11 cellular contexts compared by ENCODE assay signal in the genomic region with DNA sequence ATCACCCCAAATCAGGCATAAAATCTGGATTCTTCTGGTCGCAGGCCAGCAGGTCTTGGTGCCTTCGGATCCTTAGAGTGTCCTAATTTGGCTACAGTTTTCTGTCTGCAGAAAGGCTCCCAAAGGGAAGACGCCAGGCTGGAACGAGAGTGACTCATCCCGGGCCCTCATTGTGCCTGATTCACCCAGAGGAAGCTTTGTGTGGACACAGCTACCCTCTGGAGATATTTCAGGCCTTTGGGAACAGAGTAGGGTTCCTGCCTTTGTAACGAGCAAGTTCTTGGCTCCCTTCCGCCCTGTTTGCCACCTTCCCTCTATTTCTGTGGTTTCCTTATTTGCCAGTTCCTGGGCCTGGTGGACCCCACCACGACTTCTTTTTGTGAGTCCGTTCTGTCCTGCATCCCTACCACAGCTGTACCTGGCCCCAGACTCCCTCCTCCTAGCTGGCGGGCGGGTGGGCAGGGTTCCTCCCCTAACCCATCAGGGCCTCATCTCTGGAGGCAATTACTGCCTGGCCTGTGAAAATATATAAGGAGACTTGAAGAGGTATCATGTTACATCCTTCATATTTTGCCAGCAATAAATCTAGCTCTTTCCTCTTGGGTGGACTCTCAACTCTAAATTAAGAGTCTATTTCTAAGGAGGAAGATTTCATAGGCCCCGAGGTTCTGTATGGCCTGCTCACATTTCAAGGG.
DNase-seq lines count a peak whose midpoint lies in the region; ATAC-seq and TF ChIP-seq lines count a peak whose summit lies in the region.
"Had no signal": no experiment of that assay in that cellular context is flagged by ENCODE, and none has a peak within 500 bp of the region (broad histone marks: within the 10 kb centered on the region; RNA-seq: fewer than 3 reads in every experiment).

No MANE protein-coding gene starts in this region.

- H2BK5ac ChIP-seq in neuronal stem cell (ENCODE audit: low read length), result no peak overlapping the region

- no peak overlapping the region for H2AFZ ChIP-seq in neuronal stem cell (ENCODE audit: low read length)

- H3K9me3 ChIP-seq in heart left ventricle, result no peaks in the 10 kb centered on the region
- no peaks in the 10 kb centered on the region for H3K9me3 ChIP-seq in ascending aorta
- H3K9me3 ChIP-seq in uterus, result no peaks in the 10 kb centered on the region
- peaks cover 0 to 4% of the 10 kb centered on the region in 2 donors for H3K9me3 ChIP-seq in neuronal stem cell (replicated peaks in 1 of 2; ENCODE audit: control insufficient read depth in 2 of 2, insufficient read depth in 1 of 2, low read depth in 1 of 2, low read length in 2 of 2)

- no peak overlapping the region for H3K4ac ChIP-seq in neuronal stem cell (ENCODE audit: low read length)

- H3K36me3 ChIP-seq in heart left ventricle (no peaks in the 10 kb centered on the region), ascending aorta (no peaks in the 10 kb centered on the region), uterus (no peaks in the 10 kb centered on the region), neuronal stem cell (replicated peaks in 1 of 2; ENCODE audit: control insufficient read depth in 2 of 2, insufficient read depth in 2 of 2, low read length in 2 of 2) (no peaks in the 10 kb centered on the region)

- no peak overlapping the region for H3K14ac ChIP-seq in neuronal stem cell (ENCODE audit: low read length)

- H3K4me1 ChIP-seq in heart left ventricle (peaks cover 12 to 71% (median 38%) of the 10 kb centered on the region in 12 donors), ascending aorta (peaks cover 0 to 17% of the 10 kb centered on the region in 2 donors), uterus (peaks cover 0 to 4% of the 10 kb centered on the region in 2 donors), neuronal stem cell (ENCODE audit: control insufficient read depth in 2 of 2, insufficient read depth in 1 of 2, low read depth in 1 of 2, low read length in 2 of 2) (peaks cover 0 to 3% of the 10 kb centered on the region in 2 donors)

- H3K27me3 ChIP-seq in heart left ventricle (no peaks in the 10 kb centered on the region), ascending aorta (no peaks in the 10 kb centered on the region), uterus (no peaks in the 10 kb centered on the region), neuronal stem cell (ENCODE audit: control insufficient read depth in 3 of 3, insufficient read depth in 3 of 3, low read depth in 1 of 3, low read length in 3 of 3) (peaks cover 0 to 6% (median 0%) of the 10 kb centered on the region in 3 experiments)

- H3K27ac ChIP-seq in heart left ventricle, result peak overlapping the region in 11 of 12 donors; percentile 17 to 92 (median 72)
- H3K27ac ChIP-seq in ascending aorta, result peak overlapping the region; percentile 41 to 48
- H3K27ac ChIP-seq in uterus, result peak overlapping the region; percentile 52 to 56
- H3K27ac ChIP-seq in neuronal stem cell (replicated peaks; ENCODE audit: low read length), result no peak overlapping the region

- H4K91ac ChIP-seq in neuronal stem cell (ENCODE audit: low read depth, low read length, poor library complexity), result no peak overlapping the region

- H3K4me3 ChIP-seq in heart left ventricle (no peak overlapping the region), ascending aorta (no peak overlapping the region), uterus (no peak overlapping the region), neuronal stem cell (ENCODE audit: low read length in 2 of 2) (no peak overlapping the region)
- H3K4me3 ChIP-seq: lung had no signal

- H3K23ac ChIP-seq in neuronal stem cell (ENCODE audit: low read depth, low read length, poor library complexity), result no peak overlapping the region

- H4K8ac ChIP-seq in neuronal stem cell (ENCODE audit: low read depth, low read length), result no peak overlapping the region

- no peak overlapping the region for H2AK5ac ChIP-seq in neuronal stem cell (ENCODE audit: low read depth, low read length)

- no peak overlapping the region for H2BK120ac ChIP-seq in neuronal stem cell (ENCODE audit: low read depth, low read length)

- no peak overlapping the region for H3K18ac ChIP-seq in neuronal stem cell (ENCODE audit: low read length)

- TF ChIP-seq CTCF in heart left ventricle (IDR thresholded peaks at IDR 0.05), result no peak
- no peak for TF ChIP-seq CTCF in ascending aorta (IDR thresholded peaks at IDR 0.05)
- no peak for TF ChIP-seq CTCF in uterus (IDR thresholded peaks at IDR 0.05)

- no peak overlapping the region for H2BK15ac ChIP-seq in neuronal stem cell (ENCODE audit: low read length)

- no peaks in the 10 kb centered on the region for H3K79me1 ChIP-seq in neuronal stem cell (ENCODE audit: low read depth, low read length)

- no peak for ATAC-seq in heart left ventricle

- intact Hi-C loops in heart left ventricle (cut with DNase I), result loop anchor here in 3 of 10 donors (5.0 to 10.0 kb wide), 3 partner anchors 39 to 517 kb away; a partner anchor contains a TSS
- intact Hi-C loops in cardiac septum (cut with DNase I), result loop anchor here (5.0 kb wide), 1 partner anchor 176 kb away; no protein-coding TSS in a partner anchor
- intact Hi-C loops in ascending aorta (cut with DNase I), result loop anchor here (2.0 to 10.0 kb wide), 2 partner anchors 43 to 97 kb away; no protein-coding TSS in a partner anchor
- intact Hi-C loops in uterus (cut with DNase I; ENCODE audit: low total_unique reads), result no loop called here

- no peak overlapping the region for H3K4me2 ChIP-seq in neuronal stem cell (ENCODE audit: insufficient read depth, low read length, poor library complexity, severe bottlenecking)

- no peak overlapping the region for H3K9ac ChIP-seq in neuronal stem cell (ENCODE audit: low read depth, low read length, poor library complexity)

- WGBS in heart left ventricle, 4 donors, result 84 to 91% (median 87%) methylated on average over 12 of the region's 12 CpGs
- no CpG with 5 or more reads among the region's 12 CpGs for WGBS in neuronal stem cell (ENCODE audit: extremely low coverage in 2 of 2, insufficient read length in 2 of 2, insufficient replicate concordance in 1 of 2), 2 donors

- in situ Hi-C loops in ACHN (cut with HindIII; ENCODE audit: low pct_ligation_motif_present, low pct_unique_long_range_greater_than_20kb, low sequenced_read_pairs), result no loop called here

- DNase-seq in heart left ventricle (no peak), cardiac septum (ENCODE audit: low spot score) (no peak), ascending aorta (ENCODE audit: low spot score in 2 of 2) (no peak), iris pigment epithelial cell (ENCODE audit: low read depth) (peak; percentile 74), uterus (no peak), Ammon's horn (ENCODE audit: low spot score) (no peak), neuronal stem cell (ENCODE audit: low spot score) (no peak), ACHN (no peak)
- DNase-seq: activated T-cell treated with anti-CD3 and anti-CD28 coated beads for 4 hours, NCI-H1930 had no signal

- no peak overlapping the region for H2BK12ac ChIP-seq in neuronal stem cell (ENCODE audit: low read length)

- TF ChIP-seq POLR2A in heart left ventricle (IDR thresholded peaks at IDR 0.05) (no peak), uterus (IDR thresholded peaks at IDR 0.05) (no peak)
